8 cellular contexts compared by ENCODE assay signal in the genomic region with DNA sequence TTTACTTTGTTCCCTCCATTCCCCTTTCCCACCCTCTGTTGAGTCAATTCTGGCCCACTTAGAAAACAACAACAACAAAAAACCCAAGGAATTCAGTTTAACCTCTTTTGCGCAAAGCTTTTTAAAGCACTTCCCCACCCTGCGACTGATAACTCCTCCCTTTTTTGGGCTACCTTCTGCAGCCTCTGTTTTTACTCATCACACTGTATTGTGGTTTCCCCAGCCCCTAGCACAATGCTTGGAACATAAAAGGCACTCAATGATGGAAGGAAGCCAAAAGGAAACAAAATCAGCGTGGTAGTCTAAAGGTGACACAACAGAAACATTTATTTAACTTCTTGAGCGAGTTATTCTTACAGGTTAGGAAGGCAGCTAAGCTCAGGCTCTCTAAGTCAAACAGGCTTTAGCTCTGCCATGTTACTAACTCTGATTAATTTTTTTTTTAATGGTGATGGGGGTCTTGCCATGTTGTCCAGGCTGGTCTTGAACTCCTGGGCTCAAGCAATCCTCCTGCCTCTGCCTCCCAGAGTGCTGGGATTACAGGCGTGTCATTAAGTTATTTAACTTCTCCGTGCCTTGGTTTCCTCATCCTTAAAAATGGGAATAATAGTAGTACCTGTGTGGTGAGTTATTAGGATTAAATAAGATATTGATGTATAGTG. TPM values are rescaled to one million over a fixed set of nuclear protein-coding genes. Genes with fewer than 3 reads are reported as not detected.
A peak's percentile ranks its signal among the peaks of the same experiment; 100 is the strongest.
DNase-seq lines count a peak whose midpoint lies in the region; ATAC-seq and TF ChIP-seq lines count a peak whose summit lies in the region.

No MANE protein-coding gene starts in this region.

- DNase-seq in DMS153 treated with DMSO at 0.1 percent for 48 hours (lab: John Stamatoyannopoulos, UW; ENCODE audit: unreplicated experiment) (peak; percentile 46), H7 (peak; percentile 17), NCI-H748 (lab: John Stamatoyannopoulos, UW; ENCODE audit: unreplicated experiment) (peak; percentile 38), right cardiac atrium (no peak), spleen (no peak), occipital lobe (lab: John Stamatoyannopoulos, UW) (no peak)
- peak; percentile 80 for DNase-seq in activated effector memory CD4-positive, alpha-beta T cell treated with anti-CD3 and anti-CD28 coated beads, Interleukin-2, amount 50 U/mL, for 16 hours

- H3K27ac ChIP-seq in right cardiac atrium (ENCODE audit: low read length) (no peak overlapping the region), spleen (peak overlapping the region in 7 of 8 donors; percentile 87 to 93 (median 92))

- H3K36me3 ChIP-seq in H7 (replicated peaks; ENCODE audit: control insufficient read depth, insufficient read depth, low read length) (no peaks in the 10 kb centered on the region), spleen (no peaks in the 10 kb centered on the region)

- 60% methylated on average over 6 of the region's 6 CpGs for WGBS in right cardiac atrium
- WGBS in spleen, 5 donors, result 33 to 43% (median 37%) methylated on average over 6 of the region's 6 CpGs

- peak overlapping the region; percentile 73 for H3K4me3 ChIP-seq in H7 (ENCODE audit: insufficient read depth, low read depth, low read length)
- peak overlapping the region; percentile 68 for H3K4me3 ChIP-seq in right cardiac atrium (ENCODE audit: low read length)
- peak overlapping the region; percentile 70 to 99 (median 94) for H3K4me3 ChIP-seq in spleen

- intact Hi-C loops in right cardiac atrium (cut with DNase I), result no loop called here
- intact Hi-C loops in spleen (cut with DNase I; ENCODE audit: low total_unique reads), result no loop called here

- peaks cover 8% of the 10 kb centered on the region for H3K4me1 ChIP-seq in right cardiac atrium (ENCODE audit: control insufficient read depth, insufficient read depth, low read length)
- H3K4me1 ChIP-seq in spleen, result peaks cover 40 to 90% (median 69%) of the 10 kb centered on the region in 6 donors

- H3K27me3 ChIP-seq in H7 (ENCODE audit: control insufficient read depth, insufficient read depth, low read length) (peaks cover 2% of the 10 kb centered on the region; the same call in 1 of the 2 replicates), right cardiac atrium (ENCODE audit: control insufficient read depth, insufficient read depth) (no peaks in the 10 kb centered on the region), spleen (replicated peaks in 1 of 7) (no peaks in the 10 kb centered on the region)

- no peaks in the 10 kb centered on the region for H3K9me3 ChIP-seq in right cardiac atrium (ENCODE audit: control insufficient read depth, low read length)
- no peaks in the 10 kb centered on the region for H3K9me3 ChIP-seq in spleen

- TF ChIP-seq POLR2A in spleen (IDR thresholded peaks at IDR 0.05), result no peak

- ATAC-seq in right cardiac atrium (peak in 1 of 2 donors; percentile 8), HG02623 (IDR thresholded peaks at IDR 0.05; ENCODE audit: unreplicated experiment) (no peak)

- TF ChIP-seq CTCF in spleen (IDR thresholded peaks at IDR 0.05 in 8 of 11, conservative IDR thresholded peaks at IDR 0.05 in 3 of 11), result no peak

RNA-seq across cellular contexts. Expression of gene CEP68, which starts 1.3 kb away (rescaled TPM):
- total RNA-seq in H7 (2014; rRNA removed; shearing (Covaris generic)), result 10.3 and 15.1 TPM in 2 replicates
- total RNA-seq in right cardiac atrium, result 10 to 100 TPM; 12.0 to 19.3 (median 15.1) TPM
- 8.6 TPM for polyA plus RNA-seq in right cardiac atrium
- 10 to 100 TPM; 16.6 to 26.7 (median 22.2) TPM for total RNA-seq in spleen
- 1 to 10 TPM; 5.2 to 7.0 (median 5.7) TPM for polyA plus RNA-seq in spleen
- 48.2 TPM for total RNA-seq in occipital lobe

Comparison
In these comparisons a context has a peak if more than half of its experiments do, and no peak if none do; other contexts are left out.
1. DNase-seq: peak in DMS153 treated with DMSO at 0.1 percent for 48 hours (single experiment), H7 (single experiment), NCI-H748 (single experiment) and activated effector memory CD4-positive, alpha-beta T cell treated with anti-CD3 and anti-CD28 coated beads, Interleukin-2, amount 50 U/mL, for 16 hours (single experiment); none in right cardiac atrium (0 of 3), spleen (single experiment) and occipital lobe (single experiment).
2. Peak in every context shown above with its lines, with median percentiles within 50 percentile points of each other: H3K4me3 ChIP-seq.